13 cellular contexts compared by ENCODE assay signal in the genomic region with DNA sequence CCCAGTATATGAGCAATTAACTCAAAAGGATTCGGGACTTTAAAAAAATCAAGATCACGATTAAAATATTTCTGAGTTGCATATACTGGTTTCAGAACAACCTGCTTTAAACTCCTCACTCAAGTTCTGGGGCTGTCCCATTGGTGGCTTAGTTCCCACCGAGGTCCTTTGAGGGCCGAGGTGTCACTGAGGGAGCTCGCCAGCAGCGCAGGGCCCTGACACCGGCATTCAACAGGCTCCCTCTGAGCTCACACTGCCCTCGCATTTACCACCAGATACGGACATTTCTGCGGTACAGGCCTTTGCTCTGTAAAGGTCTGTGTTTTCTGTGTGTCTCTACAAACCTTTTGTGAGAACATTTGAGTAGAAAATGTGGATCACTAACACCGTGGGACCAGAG. TPM values are rescaled to one million over a fixed set of nuclear protein-coding genes. Genes with fewer than 3 reads are reported as not detected.
DNase-seq lines count a peak whose midpoint lies in the region; ATAC-seq, FAIRE-seq and TF ChIP-seq lines count a peak whose summit lies in the region.
"Had no signal": no experiment of that assay in that cellular context is flagged by ENCODE, and none has a peak within 500 bp of the region (broad histone marks: within the 10 kb centered on the region; RNA-seq: fewer than 3 reads in every experiment).

No MANE protein-coding gene starts in this region.

- H4K20me1 ChIP-seq in HepG2 (ENCODE audit: insufficient read depth, low read length) (no peaks in the 10 kb centered on the region), OCI-LY3 (ENCODE audit: insufficient read depth, low read length) (no peaks in the 10 kb centered on the region)

- H3K27ac ChIP-seq in HepG2 (ENCODE audit: extremely low read length, insufficient read depth, low read length) (no peak overlapping the region), right lobe of liver (no peak overlapping the region), OCI-LY3 (ENCODE audit: low read length) (no peak overlapping the region), mesenchymal stem cell (ENCODE audit: low read length, poor library complexity, severe bottlenecking) (no peak overlapping the region)
- H3K27ac ChIP-seq: SJSA1 had no signal

- H3K79me1 ChIP-seq in mesenchymal stem cell (replicated peaks; ENCODE audit: low read length, poor library complexity, severe bottlenecking): no peaks in the 10 kb centered on the region

- POLR2A ChIA-PET in HepG2 (lab: Yijun Ruan, JAX): no interaction called here

- H3K27me3 ChIP-seq in HepG2 (ENCODE audit: control insufficient read depth in 1 of 2, insufficient read depth in 2 of 2, low read length in 2 of 2): 0 out of 5 replicates have a peak, but pooled peaks cover 0 to 2% of the 10 kb centered on the region in 2 experiments
- H3K27me3 ChIP-seq in right lobe of liver: no peaks in the 10 kb centered on the region
- H3K27me3 ChIP-seq in OCI-LY3 (ENCODE audit: low read depth, low read length): no peaks in the 10 kb centered on the region
- peaks cover 9 to 15% of the 10 kb centered on the region in 2 experiments for H3K27me3 ChIP-seq in mesenchymal stem cell (ENCODE audit: control insufficient read depth in 1 of 2, insufficient read depth in 1 of 2, low read length in 2 of 2)
- H3K27me3 ChIP-seq in BE2C: no peaks in the 10 kb centered on the region
- H3K27me3 ChIP-seq: SJSA1 had no signal

- H3K27ac Mint-ChIP-seq in activated T-cell treated with anti-CD3 and anti-CD28 coated beads, Interleukin-2, amount 50 U/mL, for 72 hours: no peak overlapping the region

- intact Hi-C loops in HepG2 (cut with micrococcal nuclease; ENCODE audit: unreplicated experiment): no loop called here
- intact Hi-C loops in right lobe of liver (cut with DNase I): loop anchor here (10.0 kb wide), 1 partner anchor 56 kb away; no protein-coding TSS in a partner anchor

- H3K4me2 ChIP-seq in HepG2 (ENCODE audit: low read depth, low read length): no peak overlapping the region
- peak overlapping the region; percentile 60 for H3K4me2 ChIP-seq in OCI-LY3 (ENCODE audit: low read length)
- no peak overlapping the region for H3K4me2 ChIP-seq in mesenchymal stem cell (ENCODE audit: low read length, poor library complexity, severe bottlenecking)

- H3K9me3 ChIP-seq in HepG2 (ENCODE audit: low read length): no peaks in the 10 kb centered on the region
- H3K9me3 ChIP-seq in right lobe of liver: no peaks in the 10 kb centered on the region
- H3K9me3 ChIP-seq in OCI-LY3 (ENCODE audit: insufficient read depth, low read length): no peaks in the 10 kb centered on the region
- no peaks in the 10 kb centered on the region for H3K9me3 ChIP-seq in mesenchymal stem cell (ENCODE audit: control insufficient read depth, low read length)
- no peaks in the 10 kb centered on the region for H3K9me3 ChIP-seq in BE2C
- H3K9me3 ChIP-seq: SJSA1 had no signal

- H3K9ac ChIP-seq in HepG2 (ENCODE audit: insufficient read depth, low read depth, low read length) (no peak overlapping the region), OCI-LY3 (ENCODE audit: low read length) (no peak overlapping the region), mesenchymal stem cell (ENCODE audit: low read length) (peak overlapping the region; percentile 58)

- H3K79me2 ChIP-seq in HepG2 (ENCODE audit: insufficient read depth, low read length) (no peaks in the 10 kb centered on the region), OCI-LY3 (ENCODE audit: low read length) (no peaks in the 10 kb centered on the region)

- no TSS peak for BruUV-seq in HepG2 (replicated peaks; lab: Mats Ljungman, UMichigan)

- no peak overlapping the region for H2BK15ac ChIP-seq in mesenchymal stem cell (ENCODE audit: low read depth, poor library complexity, severe bottlenecking)

- TF ChIP-seq POLR2A in HepG2 (IDR thresholded peaks at IDR 0.05; ENCODE audit: insufficient read depth in 1 of 2, low read depth in 2 of 2, low read length in 2 of 2) (no peak), right lobe of liver (IDR thresholded peaks at IDR 0.05) (no peak)

- H3K4me3 Mint-ChIP-seq in activated T-cell treated with anti-CD3 and anti-CD28 coated beads, Interleukin-2, amount 50 U/mL, for 72 hours: no peak overlapping the region
- H3K4me3 Mint-ChIP-seq: CD14-positive monocyte had no signal

- no peaks in the 10 kb centered on the region for H3K27me3 Mint-ChIP-seq in activated T-cell treated with anti-CD3 and anti-CD28 coated beads, Interleukin-2, amount 50 U/mL, for 72 hours (ENCODE audit: low read depth)
- H3K27me3 Mint-ChIP-seq: IgD-negative memory B cell had no signal

- H2AK5ac ChIP-seq in mesenchymal stem cell (ENCODE audit: low read length, severe bottlenecking): no peak overlapping the region

- peaks cover 29% of the 10 kb centered on the region for H3K4me1 Mint-ChIP-seq in activated T-cell treated with anti-CD3 and anti-CD28 coated beads, Interleukin-2, amount 50 U/mL, for 72 hours (ENCODE audit: low read depth)

- H2BK5ac ChIP-seq in mesenchymal stem cell (ENCODE audit: low read depth, low read length, poor library complexity, severe bottlenecking): no peak overlapping the region

- no peak overlapping the region for H3K14ac ChIP-seq in mesenchymal stem cell (ENCODE audit: low read length in 2 of 2)

- no peak overlapping the region for H3K18ac ChIP-seq in mesenchymal stem cell (ENCODE audit: low read depth in 1 of 2, low read length in 2 of 2)

- no peak overlapping the region for H3K4ac ChIP-seq in mesenchymal stem cell (ENCODE audit: low read depth in 1 of 2, low read length in 2 of 2)

- H2BK12ac ChIP-seq in mesenchymal stem cell (ENCODE audit: low read length in 2 of 2): no peak overlapping the region

- in situ Hi-C loops in HepG2 (cut with HindIII; ENCODE audit: extremely low pct_ligation_motif_present, low pct_unique_long_range_greater_than_20kb): loop anchor here (5.0 kb wide), 2 partner anchors 59 to 234 kb away; no protein-coding TSS in a partner anchor

- H3K36me3 Mint-ChIP-seq in activated T-cell treated with anti-CD3 and anti-CD28 coated beads, Interleukin-2, amount 50 U/mL, for 72 hours (ENCODE audit: insufficient read depth in 2 of 2): no peaks in the 10 kb centered on the region
- H3K36me3 Mint-ChIP-seq: CD14-positive monocyte, IgD-negative memory B cell had no signal

- DNase-seq in HepG2 (ENCODE audit: low spot score): no peak
- no peak for DNase-seq in right lobe of liver
- no peak for DNase-seq in mesenchymal stem cell
- DNase-seq in BE2C: no peak
- DNase-seq in activated T-cell treated with anti-CD3 and anti-CD28 coated beads, Interleukin-2, amount 50 U/mL, for 72 hours: no peak

- TF ChIP-seq EP300 in HepG2 (IDR thresholded peaks at IDR 0.05; ENCODE audit: low read depth in 2 of 2, low read length in 2 of 2) (no peak), HepG2 (CRISPR knock-in tag; IDR thresholded peaks at IDR 0.05; ENCODE audit: borderline replicate concordance) (no peak)

- no peak overlapping the region for H4K8ac ChIP-seq in mesenchymal stem cell (ENCODE audit: low read length)

- H3K4me1 ChIP-seq in HepG2 (ENCODE audit: insufficient read depth, low read length) (peaks cover 24% of the 10 kb centered on the region), right lobe of liver (no peaks in the 10 kb centered on the region), OCI-LY3 (ENCODE audit: low read length) (peaks cover 32% of the 10 kb centered on the region), mesenchymal stem cell (ENCODE audit: control insufficient read depth, insufficient read depth, low read depth, low read length) (no peaks in the 10 kb centered on the region), BE2C (peaks cover 4% of the 10 kb centered on the region)

- no peaks in the 10 kb centered on the region for H3K9me3 Mint-ChIP-seq in activated T-cell treated with anti-CD3 and anti-CD28 coated beads, Interleukin-2, amount 50 U/mL, for 72 hours
- H3K9me3 Mint-ChIP-seq: CD14-positive monocyte, IgD-negative memory B cell had no signal

- H3K23ac ChIP-seq in mesenchymal stem cell (ENCODE audit: low read length in 2 of 2): no peak overlapping the region

- FAIRE-seq in HepG2 (lab: Jason Lieb, UNC): no peak

- CTCF ChIA-PET in HepG2 (lab: Yijun Ruan, JAX; ENCODE audit: low intra/inter-chr PET ratio, low total read pairs): interaction anchor here (1.5 to 4.7 kb wide), 4 partner anchors 20 to 334 kb away, joined by 3 to 100 read pairs (median 10); partner anchors contain the start of gene MAPK14

- ATAC-seq in HepG2: 0 out of 3 replicates have a peak, but pooled peaks have one; percentile 12
- no peak for ATAC-seq in right lobe of liver
- no peak for ATAC-seq in HG03460 (IDR thresholded peaks at IDR 0.05; ENCODE audit: unreplicated experiment)
- no peak for ATAC-seq in GM21786 (IDR thresholded peaks at IDR 0.05; ENCODE audit: unreplicated experiment)
- no peak for ATAC-seq in activated T-cell treated with anti-CD3 and anti-CD28 coated beads, Interleukin-2, amount 50 U/mL, for 72 hours (replicated peaks in 1 of 2)

- H2BK120ac ChIP-seq in mesenchymal stem cell (ENCODE audit: low read depth, low read length): no peak overlapping the region

- H3K36me3 ChIP-seq in HepG2 (replicated peaks in 1 of 2; ENCODE audit: control insufficient read depth in 1 of 2, insufficient read depth in 2 of 2, low read length in 2 of 2) (no peaks in the 10 kb centered on the region), right lobe of liver (no peaks in the 10 kb centered on the region), OCI-LY3 (replicated peaks; ENCODE audit: low read depth, low read length) (no peaks in the 10 kb centered on the region), mesenchymal stem cell (ENCODE audit: control insufficient read depth in 1 of 2, insufficient read depth in 2 of 2, low read depth in 1 of 2, low read length in 2 of 2) (no peaks in the 10 kb centered on the region), BE2C (no peaks in the 10 kb centered on the region)
- H3K36me3 ChIP-seq: SJSA1 had no signal

- WGBS in HepG2 (ENCODE audit: low lambda C conversion rate): 44% methylated on average over 11 of the region's 11 CpGs
- 62% methylated on average over 7 of the region's 11 CpGs for WGBS in right lobe of liver (ENCODE audit: insufficient coverage, low coverage, low lambda C conversion rate, missing lambda C conversion rate)
- WGBS in mesenchymal stem cell: 91% methylated on average over 11 of the region's 11 CpGs

- TF ChIP-seq RAD21 in HepG2 (CRISPR knock-in tag; IDR thresholded peaks at IDR 0.05): no peak

- H3K4me3 ChIP-seq in HepG2 (replicated peaks in 1 of 3; ENCODE audit: insufficient read depth in 1 of 3, low read depth in 2 of 3, low read length in 3 of 3) (no peak overlapping the region), right lobe of liver (no peak overlapping the region), OCI-LY3 (ENCODE audit: low read length) (no peak overlapping the region), mesenchymal stem cell (ENCODE audit: insufficient read depth in 1 of 2, low read depth in 1 of 2, low read length in 2 of 2) (peak overlapping the region in 1 of 2 experiments; percentile 23), BE2C (ENCODE audit: low read depth, low read length) (no peak overlapping the region)
- H3K4me3 ChIP-seq: SJSA1 had no signal

- H2AFZ ChIP-seq in HepG2 (ENCODE audit: low read length): no peak overlapping the region
- H2AFZ ChIP-seq in OCI-LY3 (ENCODE audit: low read depth, low read length): 0 out of 2 replicates have a peak overlapping the region, but pooled peaks have one; percentile 76
- no peak overlapping the region for H2AFZ ChIP-seq in mesenchymal stem cell (ENCODE audit: low read depth, low read length)

- TF ChIP-seq CTCF in HepG2 (CRISPR knock-in tag; IDR thresholded peaks at IDR 0.05): no peak
- no peak for TF ChIP-seq CTCF in right lobe of liver (IDR thresholded peaks at IDR 0.05)
- no peak for TF ChIP-seq CTCF in OCI-LY3 (IDR thresholded peaks at IDR 0.05; ENCODE audit: low read depth, low read length)
- no peak for TF ChIP-seq CTCF in BE2C (IDR thresholded peaks at IDR 0.05; ENCODE audit: low read depth, low read length)

- no peak overlapping the region for H4K91ac ChIP-seq in mesenchymal stem cell (ENCODE audit: low read length)

RNA-seq across cellular contexts. Expression of gene BNIP5, which starts 24.4 kb away (rescaled TPM):
- total RNA-seq in HepG2 (2016; rRNA removed; fragmentation: Illumina TruSeq; extraction: Trizol): not detected in 2 replicates
- not detected in 2 replicates for total RNA-seq in HepG2 (2016; cell fraction: cytosol; rRNA removed; fragmentation: Illumina TruSeq; extraction: Trizol; ENCODE audit: low read depth)
- total RNA-seq in HepG2 (2016; cell fraction: insoluble cytoplasmic fraction; rRNA removed; fragmentation: Illumina TruSeq; extraction: Trizol): not detected in 2 replicates
- not detected in 2 replicates for total RNA-seq in HepG2 (2016; cell fraction: membrane; rRNA removed; fragmentation: Illumina TruSeq; extraction: Trizol)
- total RNA-seq in HepG2 (2016; cell fraction: nucleus; rRNA removed; fragmentation: Illumina TruSeq; extraction: Trizol): not detected in 2 replicates
- polyA plus RNA-seq in HepG2 (2011; rRNA removed): 0.01 TPM in 1 of 2 replicates, not detected in the other
- polyA plus RNA-seq in HepG2 (2011; cell fraction: cytosol; rRNA removed): not detected in 2 replicates
- polyA plus RNA-seq in HepG2 (2011; cell fraction: nucleus; rRNA removed): 0.03 TPM in 1 of 2 replicates, not detected in the other
- polyA plus RNA-seq in HepG2 (2012): not detected in 2 replicates
- polyA plus RNA-seq in HepG2 (2016; cell fraction: cytosol; fragmentation: Illumina TruSeq; extraction: Trizol; ENCODE audit: low read depth): not detected in 2 replicates
- not detected in 2 replicates for polyA plus RNA-seq in HepG2 (2016; cell fraction: insoluble cytoplasmic fraction; fragmentation: Illumina TruSeq; extraction: Trizol; ENCODE audit: low read depth)
- polyA plus RNA-seq in HepG2 (2016; cell fraction: membrane; fragmentation: Illumina TruSeq; extraction: Trizol; ENCODE audit: low read depth): not detected in 2 replicates
- not detected in 2 replicates for polyA plus RNA-seq in HepG2 (2016; cell fraction: nucleus; fragmentation: Illumina TruSeq; extraction: Trizol; ENCODE audit: insufficient read depth, low read depth)
- polyA minus RNA-seq in HepG2 (2011; rRNA and poly(A)+ RNA removed; ENCODE audit: low replicate concordance): 0.16 TPM in 1 of 2 replicates, not detected in the other
- polyA minus RNA-seq in HepG2 (2011; cell fraction: cytosol; rRNA and poly(A)+ RNA removed): not detected in 2 replicates
- polyA minus RNA-seq in HepG2 (2011; cell fraction: nucleus; rRNA and poly(A)+ RNA removed): not detected in 2 replicates
- not detected for total RNA-seq in right lobe of liver
- not detected for polyA plus RNA-seq in mesenchymal stem cell (2013, experiment 1 of 2)
- polyA plus RNA-seq in mesenchymal stem cell (2013, experiment 2 of 2): not detected
- 0.15 TPM for polyA plus RNA-seq in BE2C (2012; ENCODE audit: insufficient read depth, insufficient read length, low read depth)
- total RNA-seq in activated T-cell treated with anti-CD3 and anti-CD28 coated beads, Interleukin-2, amount 50 U/mL, for 72 hours: not detected
- total RNA-seq: A172, H4, SJSA1 had no signal
- polyA plus RNA-seq: CD14-positive monocyte, IgD-negative memory B cell had no signal

RNA-seq across cellular contexts. Expression of gene ETV7, which starts 26.4 kb away (rescaled TPM):
- total RNA-seq in HepG2 (2016; rRNA removed; fragmentation: Illumina TruSeq; extraction: Trizol) (not detected in 2 replicates), right lobe of liver (1 to 10 TPM in 1 of 6 experiments, under 1 TPM in 4, not detected in 1; 0.19 to 4.6 (median 0.55) TPM)
- not detected in 2 replicates for total RNA-seq in HepG2 (2016; cell fraction: cytosol; rRNA removed; fragmentation: Illumina TruSeq; extraction: Trizol; ENCODE audit: low read depth)
- total RNA-seq in HepG2 (2016; cell fraction: insoluble cytoplasmic fraction; rRNA removed; fragmentation: Illumina TruSeq; extraction: Trizol): not detected in 2 replicates
- not detected in 2 replicates for total RNA-seq in HepG2 (2016; cell fraction: membrane; rRNA removed; fragmentation: Illumina TruSeq; extraction: Trizol)
- total RNA-seq in HepG2 (2016; cell fraction: nucleus; rRNA removed; fragmentation: Illumina TruSeq; extraction: Trizol): not detected in 2 replicates
- polyA plus RNA-seq in HepG2 (2011; rRNA removed): not detected in 2 replicates
- polyA plus RNA-seq in HepG2 (2011; cell fraction: cytosol; rRNA removed): not detected in 2 replicates
- not detected in 2 replicates for polyA plus RNA-seq in HepG2 (2011; cell fraction: nucleus; rRNA removed)
- polyA plus RNA-seq in HepG2 (2012): 0.09 TPM in 1 of 2 replicates, not detected in the other
- not detected in 2 replicates for polyA plus RNA-seq in HepG2 (2016; cell fraction: cytosol; fragmentation: Illumina TruSeq; extraction: Trizol; ENCODE audit: low read depth)
- not detected in 2 replicates for polyA plus RNA-seq in HepG2 (2016; cell fraction: insoluble cytoplasmic fraction; fragmentation: Illumina TruSeq; extraction: Trizol; ENCODE audit: low read depth)
- polyA plus RNA-seq in HepG2 (2016; cell fraction: membrane; fragmentation: Illumina TruSeq; extraction: Trizol; ENCODE audit: low read depth): not detected in 2 replicates
- not detected in 2 replicates for polyA plus RNA-seq in HepG2 (2016; cell fraction: nucleus; fragmentation: Illumina TruSeq; extraction: Trizol; ENCODE audit: insufficient read depth, low read depth)
- polyA minus RNA-seq in HepG2 (2011; rRNA and poly(A)+ RNA removed; ENCODE audit: low replicate concordance): not detected in 2 replicates
- polyA minus RNA-seq in HepG2 (2011; cell fraction: cytosol; rRNA and poly(A)+ RNA removed): not detected in 2 replicates
- not detected in 2 replicates for polyA minus RNA-seq in HepG2 (2011; cell fraction: nucleus; rRNA and poly(A)+ RNA removed)
- 1.3 TPM for polyA plus RNA-seq in mesenchymal stem cell (2013, experiment 1 of 2)
- 1.1 TPM for polyA plus RNA-seq in mesenchymal stem cell (2013, experiment 2 of 2)
- 0.52 TPM for polyA plus RNA-seq in BE2C (2012; ENCODE audit: insufficient read depth, insufficient read length, low read depth)
- 1 to 10 TPM; 1.4 to 7.4 TPM for total RNA-seq in activated T-cell treated with anti-CD3 and anti-CD28 coated beads, Interleukin-2, amount 50 U/mL, for 72 hours
- total RNA-seq: A172 had no signal
